ENCODE assay signal across 8 cellular contexts in genomic region chr19:42423462-42424344, GRCh38. TPM values are rescaled to one million over a fixed set of nuclear protein-coding genes. Genes with fewer than 3 reads are reported as not detected.
DNase-seq lines count a peak whose midpoint lies in the region; ATAC-seq and TF ChIP-seq lines count a peak whose summit lies in the region.

No MANE protein-coding gene starts in this region.

- no peaks in the 10 kb centered on the region for H3K4me1 ChIP-seq in aorta (ENCODE audit: control insufficient read depth in 1 of 2, insufficient read depth in 2 of 2, low read length in 2 of 2)

- intact Hi-C loops in aorta (cut with DNase I): loop anchor here in 1 of 2 donors (10.0 kb wide), 1 partner anchor 289 kb away; the partner anchor contains the start of gene POU2F2

- TF ChIP-seq CTCF in GM10248 (IDR thresholded peaks at IDR 0.05; ENCODE audit: control extremely low read depth, extremely low read depth, low read depth, missing control alignments): no peak
- TF ChIP-seq CTCF in HFF-Myc (IDR thresholded peaks at IDR 0.05; ENCODE audit: low read depth, low read length, missing control alignments): no peak
- TF ChIP-seq CTCF in astrocyte of the spinal cord (IDR thresholded peaks at IDR 0.05; ENCODE audit: low read depth, low read length): no peak

- H3K36me3 ChIP-seq in aorta (ENCODE audit: control insufficient read depth in 1 of 2, insufficient read depth in 2 of 2, low read length in 1 of 2): no peaks in the 10 kb centered on the region

- CTCF ChIA-PET in GM10248 (lab: Yijun Ruan, JAX): interaction anchor here (1.0 to 8.1 kb wide), 9 partner anchors 10 to 28 kb away, joined by 3 to 55 read pairs (median 6); partner anchors contain the start of gene CXCL17

- H3K27me3 ChIP-seq in aorta (ENCODE audit: control insufficient read depth in 1 of 2, insufficient read depth in 2 of 2, low read length in 1 of 2): peaks cover 0 to 1% of the 10 kb centered on the region in 2 donors

- H3K4me3 ChIP-seq in HFF-Myc (replicated peaks; ENCODE audit: low read depth, low read length) (peak overlapping the region; percentile 68), astrocyte of the spinal cord (ENCODE audit: low read depth, low read length) (peak overlapping the region; percentile 60), aorta (ENCODE audit: low read length in 2 of 2) (peak overlapping the region; percentile 23 to 33)

- 2 to 3% methylated on average over 55 to 65 of the region's 65 CpGs for WGBS in aorta, 2 donors

- POLR2A ChIA-PET in GM10248 (lab: Yijun Ruan, JAX): interaction anchor here (0.6 to 1.0 kb wide), 6 partner anchors 9 to 29 kb away, joined by 3 to 7 read pairs (median 4); no protein-coding TSS in a partner anchor

- H3K27ac ChIP-seq in aorta (ENCODE audit: low read depth in 1 of 2, low read length in 2 of 2): no peak overlapping the region

- no peaks in the 10 kb centered on the region for H3K9me3 ChIP-seq in aorta (ENCODE audit: control insufficient read depth, low read length)

- in situ Hi-C loops in astrocyte of the spinal cord (cut with HindIII; ENCODE audit: low sequenced_read_pairs): no loop called here

- DNase-seq in GM10248 (ENCODE audit: extremely low spot score) (peak; percentile 97), HFF-Myc (ENCODE audit: extremely low read depth, low read depth) (no peak), NCI-H1105 (lab: John Stamatoyannopoulos, UW) (peak; percentile 92), T1000 (lab: John Stamatoyannopoulos, UW) (peak; percentile 81), astrocyte of the spinal cord (ENCODE audit: low read depth, low spot score) (peak; percentile 94), hippocampal formation (lab: John Stamatoyannopoulos, UW) (peak; percentile 92 to 97), retina (peak; percentile 97), aorta (peak; percentile 90 to 93)

- peak; percentile 95 for ATAC-seq in aorta (ENCODE audit: low FRiP score)

RNA-seq across cellular contexts. Expression of gene LIPE, which starts 3.5 kb away (rescaled TPM):
- 10 to 100 TPM in 1 of 2 donors, 1 to 10 TPM in 1; 7.4 to 12.1 TPM for total RNA-seq in aorta
- polyA plus RNA-seq in aorta: 1 to 10 TPM; 1.4 to 3.6 TPM

RNA-seq across cellular contexts. Expression of gene CXCL17, which starts 19.0 kb away (rescaled TPM):
- not detected for total RNA-seq in aorta
- under 1 TPM; 0.08 to 0.38 TPM for polyA plus RNA-seq in aorta

RNA-seq across cellular contexts. Expression of gene CNFN, which starts 33.6 kb away (rescaled TPM):
- 1 to 10 TPM in 1 of 2 donors, not detected in 1; 1.1 TPM for total RNA-seq in aorta
- 1 to 10 TPM in 1 of 2 donors, under 1 TPM in 1; 0.51 to 3.0 TPM for polyA plus RNA-seq in aorta
